ENCODE assay signal across 18 cellular contexts in genomic region chr1:212002536-212002935, GRCh38. TPM values are rescaled to one million over a fixed set of nuclear protein-coding genes. Genes with fewer than 3 reads are reported as not detected.
DNase-seq lines count a peak whose midpoint lies in the region; ATAC-seq and TF ChIP-seq lines count a peak whose summit lies in the region.
"Had no signal": no experiment of that assay in that cellular context is flagged by ENCODE, and none has a peak within 500 bp of the region (broad histone marks: within the 10 kb centered on the region; RNA-seq: fewer than 3 reads in every experiment).

No MANE protein-coding gene starts in this region.

- intact Hi-C loops in A673 (cut with micrococcal nuclease; ENCODE audit: unreplicated experiment): no loop called here

- ATAC-seq in memory B cell (ENCODE audit: low read depth): no peak
- ATAC-seq: HCT116 had no signal

- H3K27me3 Mint-ChIP-seq in memory B cell: no peaks in the 10 kb centered on the region

- POLR2A ChIA-PET in A673 (lab: Charles Lee; ENCODE audit: low non-redundant PET): no interaction called here

- BruUV-seq in A673 (replicated peaks; lab: Mats Ljungman, UMichigan): no TSS peak

- H3K36me3 ChIP-seq in A673 (ENCODE audit: insufficient read depth, low read length, poor library complexity, severe bottlenecking): peaks cover 10% of the 10 kb centered on the region
- H3K36me3 ChIP-seq in WERI-Rb-1: peaks cover 63% of the 10 kb centered on the region

- H3K36me3 Mint-ChIP-seq in memory B cell: peaks cover 25% of the 10 kb centered on the region

- no peak overlapping the region for H3K27ac ChIP-seq in A673 (ENCODE audit: low read depth, low read length, poor library complexity, severe bottlenecking)
- no peak overlapping the region for H3K27ac ChIP-seq in WERI-Rb-1
- H3K27ac ChIP-seq: 22Rv1, PC-9, RWPE1 had no signal

- no peaks in the 10 kb centered on the region for H3K27me3 ChIP-seq in A673 (replicated peaks; ENCODE audit: insufficient read depth, low read depth, low read length, poor library complexity)
- H3K27me3 ChIP-seq in WERI-Rb-1 (ENCODE audit: insufficient read depth, low read depth, severe bottlenecking): no peaks in the 10 kb centered on the region

- no peak overlapping the region for H3K4me3 Mint-ChIP-seq in memory B cell
- H3K4me3 Mint-ChIP-seq: CD14-positive monocyte had no signal

- H3K9me3 Mint-ChIP-seq in memory B cell: no peaks in the 10 kb centered on the region

- DNase-seq in A673 (ENCODE audit: low spot score): peak; percentile 35
- peak; percentile 43 for DNase-seq in WERI-Rb-1
- peak; percentile 27 for DNase-seq in choroid plexus epithelial cell (ENCODE audit: low read depth)
- no peak for DNase-seq in memory B cell (ENCODE audit: low spot score in 2 of 2)
- no peak for DNase-seq in NCI-H345 treated with DMSO at 0.1 percent for 48 hours (lab: John Stamatoyannopoulos, UW; ENCODE audit: unreplicated experiment)
- DNase-seq in GDM1 (lab: John Stamatoyannopoulos, UW): no peak
- DNase-seq in NK-92 treated with Interleukin-12 subunit alpha and Interleukin-12 subunit beta, amount 100 ng/mL, for 24 hours (lab: John Stamatoyannopoulos, UW): no peak
- no peak for DNase-seq in HuH-7.5 (ENCODE audit: low spot score)
- DNase-seq: KBM-7, NCI-H1105, NCI-H2081, NCI-H2171 treated with DMSO at 0.1 percent for 48 hours, NCI-H774, PC-9 had no signal

- H3K4me3 ChIP-seq in A673 (ENCODE audit: low read depth, low read length, poor library complexity, severe bottlenecking) (no peak overlapping the region), WERI-Rb-1 (ENCODE audit: low read depth, low read length) (no peak overlapping the region), choroid plexus epithelial cell (ENCODE audit: low read depth, low read length) (no peak overlapping the region)
- H3K4me3 ChIP-seq: PC-9 had no signal

- TF ChIP-seq CTCF in A673 (conservative IDR thresholded peaks at IDR 0.05; ENCODE audit: low read depth, low read length): no peak
- TF ChIP-seq CTCF in WERI-Rb-1 (IDR thresholded peaks at IDR 0.05; ENCODE audit: low read depth, low read length): no peak
- no peak for TF ChIP-seq CTCF in choroid plexus epithelial cell (conservative IDR thresholded peaks at IDR 0.05; ENCODE audit: low read depth, low read length)

- H3K9me3 ChIP-seq in A673 (ENCODE audit: low read depth, low read length, poor library complexity, severe bottlenecking) (no peaks in the 10 kb centered on the region), WERI-Rb-1 (ENCODE audit: severe bottlenecking) (no peaks in the 10 kb centered on the region)

- H3K27ac Mint-ChIP-seq in memory B cell: peak overlapping the region; percentile 3
- H3K27ac Mint-ChIP-seq: CD14-positive monocyte had no signal

- H3K4me1 ChIP-seq in A673 (ENCODE audit: insufficient read depth, low read length, poor library complexity, severe bottlenecking): peaks cover 14% of the 10 kb centered on the region

- no peaks in the 10 kb centered on the region for H3K4me1 Mint-ChIP-seq in memory B cell
- H3K4me1 Mint-ChIP-seq: CD14-positive monocyte had no signal

- CTCF ChIA-PET in A673 (lab: Charles Lee): no interaction called here

RNA-seq across cellular contexts. Expression of gene INTS7, which starts 32.8 kb away (rescaled TPM):
- 41.5 and 45.0 TPM in 2 replicates for total RNA-seq in A673 (2021)

RNA-seq across cellular contexts. Expression of gene DTL, which starts 33.0 kb away (rescaled TPM):
- total RNA-seq in A673 (2021): 78.4 and 84.3 TPM in 2 replicates

Comparison
In these comparisons a context has a peak if more than half of its experiments do, and no peak if none do; other contexts are left out.
1. DNase-seq: peak in A673 (single experiment), WERI-Rb-1 (single experiment) and choroid plexus epithelial cell (single experiment); none in memory B cell (0 of 2), NCI-H345 treated with DMSO at 0.1 percent for 48 hours (single experiment), GDM1 (single experiment), NK-92 treated with Interleukin-12 subunit alpha and Interleukin-12 subunit beta, amount 100 ng/mL, for 24 hours (single experiment) and HuH-7.5 (single experiment).